In genomic region chr11:44868021-44868420, GRCh38 we compare ENCODE assay signal across 17 cellular contexts.
"Had no signal": no experiment of that assay in that cellular context is flagged by ENCODE, and none has a peak within 500 bp of the region (broad histone marks: within the 10 kb centered on the region; RNA-seq: fewer than 3 reads in every experiment).

No MANE protein-coding gene starts in this region.

- H3K27ac ChIP-seq: upper lobe of left lung had no signal

- H3K4me3 ChIP-seq: lung, prostate gland, upper lobe of left lung had no signal

- H3K9me3 ChIP-seq: prostate gland had no signal

- H3K36me3 Mint-ChIP-seq: naive B cell had no signal

- H3K27me3 Mint-ChIP-seq: effector memory CD8-positive, alpha-beta T cell had no signal

- H3K4me1 Mint-ChIP-seq: activated naive CD4-positive, alpha-beta T cell treated with anti-CD3 and anti-CD28 coated beads, Interleukin-2, amount 10 ng/mL, durations not matched to agents 7 days and 5 days had no signal

- DNase-seq: activated CD4-positive, alpha-beta T cell treated with anti-CD3 and anti-CD28 coated beads, Interleukin-2, amount 50 U/mL, for 1 hour; activated CD4-positive, CD25-positive, alpha-beta regulatory T cell; activated naive CD4-positive, alpha-beta T cell treated with anti-CD3 and anti-CD28 coated beads, Interleukin-2, amount 10 ng/mL, durations not matched to agents 7 days and 5 days; activated T-cell treated with anti-CD3 and anti-CD28 coated beads for 4 hours; effector memory CD8-positive, alpha-beta T cell; erythroblast; midbrain; naive B cell; nucleus accumbens; stimulated activated CD4-positive, alpha-beta T cell treated with anti-CD3 and anti-CD28 coated beads, Interleukin-12 subunit alpha, Interleukin-12 subunit beta, amount 100 ng/mL, for 4 hours; stimulated activated naive CD4-positive, alpha-beta T cell; T-helper 2 cell; upper lobe of left lung had no signal

- H3K27ac Mint-ChIP-seq: activated naive CD4-positive, alpha-beta T cell treated with anti-CD3 and anti-CD28 coated beads, Interleukin-2, amount 10 ng/mL, durations not matched to agents 7 days and 5 days; activated T-helper 2 cell treated with anti-CD3 and anti-CD28 coated beads, Interferon-gamma antibody, Interleukin-2, Interleukin-4, amounts not matched to agents 10 μg/mL and 5 μg/mL and 100 μg/mL, durations not matched to agents 14 hours and 24 hours and 36 hours; dendritic cell treated with granulocyte-macrophage colony-stimulating factor and Interleukin-4, amounts not matched to agents 40 ng/mL and 50 ng/mL, for 4 days; effector memory CD8-positive, alpha-beta T cell had no signal

- H3K9me3 Mint-ChIP-seq: activated T-helper 2 cell treated with anti-CD3 and anti-CD28 coated beads, Interferon-gamma antibody, Interleukin-2, Interleukin-4, amounts not matched to agents 10 μg/mL and 5 μg/mL and 100 μg/mL, durations not matched to agents 14 hours and 24 hours and 36 hours; dendritic cell treated with granulocyte-macrophage colony-stimulating factor and Interleukin-4, amounts not matched to agents 40 ng/mL and 50 ng/mL, for 4 days; effector memory CD8-positive, alpha-beta T cell had no signal

- H3K4me3 Mint-ChIP-seq: activated naive CD4-positive, alpha-beta T cell treated with anti-CD3 and anti-CD28 coated beads, Interleukin-2, amount 10 ng/mL, durations not matched to agents 7 days and 5 days; dendritic cell treated with granulocyte-macrophage colony-stimulating factor and Interleukin-4, amounts not matched to agents 40 ng/mL and 50 ng/mL, for 4 days; effector memory CD8-positive, alpha-beta T cell had no signal

- H3K27me3 ChIP-seq: upper lobe of left lung had no signal

- H3K4me1 ChIP-seq: prostate gland, upper lobe of left lung had no signal

- H3K36me3 ChIP-seq: prostate gland, upper lobe of left lung had no signal
